Comparison of ENCODE assay signal across 8 cellular contexts in genomic region chr19:38851622-38852230, GRCh38. TPM values are rescaled to one million over a fixed set of nuclear protein-coding genes. Genes with fewer than 3 reads are reported as not detected.
DNase-seq lines count a peak whose midpoint lies in the region; ATAC-seq and TF ChIP-seq lines count a peak whose summit lies in the region.

No MANE protein-coding gene starts in this region.

- no peaks in the 10 kb centered on the region for H3K27me3 ChIP-seq in endodermal cell (ENCODE audit: control insufficient read depth, insufficient read depth, low read length, poor library complexity, severe bottlenecking)

- TF ChIP-seq CTCF in endodermal cell (conservative IDR thresholded peaks at IDR 0.05), result no peak

- peak overlapping the region; percentile 86 for H3K4me3 ChIP-seq in endodermal cell (ENCODE audit: low read length)
- peak overlapping the region; percentile 76 for H3K4me3 ChIP-seq in mesodermal cell (ENCODE audit: extremely low read depth, insufficient read depth, low read length, poor library complexity, severe bottlenecking)

- H3K4me1 Mint-ChIP-seq in endodermal cell, result peaks cover 17% of the 10 kb centered on the region

- peak overlapping the region; percentile 87 for H3K27ac ChIP-seq in endodermal cell (ENCODE audit: low read depth, low read length)
- peak overlapping the region; percentile 96 for H3K27ac ChIP-seq in mesodermal cell (ENCODE audit: low read depth, low read length, severe bottlenecking)

- H3K9me3 Mint-ChIP-seq in endodermal cell, result peaks cover 17% of the 10 kb centered on the region

- H3K36me3 Mint-ChIP-seq in endodermal cell (ENCODE audit: low read depth), result peaks cover 22% of the 10 kb centered on the region

- H3K36me3 ChIP-seq in endodermal cell (ENCODE audit: control insufficient read depth, insufficient read depth, low read length) (peaks cover 19% of the 10 kb centered on the region), mesodermal cell (ENCODE audit: control insufficient read depth, insufficient read depth, low read length) (peaks cover 22% of the 10 kb centered on the region)

- peak; percentile 70 for TF ChIP-seq POLR2A in GM15510 (IDR thresholded peaks at IDR 0.05; ENCODE audit: borderline replicate concordance, extremely low read depth, insufficient read length)

- WGBS in endodermal cell (ENCODE audit: insufficient coverage in 1 of 2, insufficient read length in 1 of 2), 2 experiments, result 2 to 15% methylated on average over 12 to 64 of the region's 67 CpGs
- 5 to 7% methylated on average over 22 to 35 of the region's 67 CpGs for WGBS in mesodermal cell (ENCODE audit: insufficient coverage in 2 of 2), 2 experiments

- DNase-seq in HUDEP-2 (lab: John Stamatoyannopoulos, UW; ENCODE audit: unreplicated experiment in 76 of 76), result peak in 75 of 76 experiments; percentile 42 to 98 (median 91)
- DNase-seq in NOMO-1 treated with DMSO at 0.1 percent for 48 hours (lab: John Stamatoyannopoulos, UW; ENCODE audit: unreplicated experiment), result peak; percentile 86
- DNase-seq in activated CD8-positive, alpha-beta memory T cell treated with anti-CD3 and anti-CD28 coated beads, Interleukin-2, amount 50 U/mL, for 24 hours (ENCODE audit: extremely low read depth), result peak; percentile 67
- peak; percentile 95 for DNase-seq in endodermal cell
- DNase-seq in stimulated activated CD8-positive, alpha-beta memory T cell treated with anti-CD3 and anti-CD28 coated beads, Interleukin-12 subunit alpha, Interleukin-12 subunit beta, amount 100 ng/mL, for 4 hours (ENCODE audit: low read depth), result peak; percentile 83

- H3K4me3 Mint-ChIP-seq in endodermal cell, result peak overlapping the region; percentile 85

- no peak for ATAC-seq in GM21367 (IDR thresholded peaks at IDR 0.05; ENCODE audit: unreplicated experiment)

- no peaks in the 10 kb centered on the region for H3K9me3 ChIP-seq in endodermal cell (ENCODE audit: control insufficient read depth, low read length)
- peaks cover under 1% of the 10 kb centered on the region for H3K9me3 ChIP-seq in mesodermal cell (ENCODE audit: control insufficient read depth, low read length)

- peak overlapping the region; percentile 99 for H3K27ac Mint-ChIP-seq in endodermal cell

- peak overlapping the region; percentile 95 for H3K9ac ChIP-seq in endodermal cell (ENCODE audit: extremely low read depth, low read length, poor library complexity, severe bottlenecking)

- peaks cover 8% of the 10 kb centered on the region for H3K4me1 ChIP-seq in endodermal cell (ENCODE audit: control insufficient read depth, insufficient read depth, low read length)
- peaks cover 21% of the 10 kb centered on the region for H3K4me1 ChIP-seq in mesodermal cell (ENCODE audit: control insufficient read depth, insufficient read depth, low read length, poor library complexity, severe bottlenecking)

- H3K27me3 Mint-ChIP-seq in endodermal cell (ENCODE audit: insufficient read depth), result no peaks in the 10 kb centered on the region

RNA-seq across cellular contexts. Expression of gene HNRNPL, which starts 1.9 kb away (rescaled TPM):
- total RNA-seq in endodermal cell, result 100 to 1,000 TPM; 607 to 646 TPM
- 602 TPM for polyA plus RNA-seq in endodermal cell (2013, experiment 1 of 2)
- 584 TPM for polyA plus RNA-seq in endodermal cell (2013, experiment 2 of 2)
- polyA plus RNA-seq in mesodermal cell (2013, experiment 1 of 2), result 472 TPM
- 471 TPM for polyA plus RNA-seq in mesodermal cell (2013, experiment 2 of 2)

RNA-seq across cellular contexts. Expression of gene ECH1, which starts 20.1 kb away (rescaled TPM):
- total RNA-seq in endodermal cell, result 100 to 1,000 TPM; 114 to 129 TPM
- polyA plus RNA-seq in endodermal cell (2013, experiment 1 of 2), result 72.3 TPM
- 68.9 TPM for polyA plus RNA-seq in endodermal cell (2013, experiment 2 of 2)
- 74.5 TPM for polyA plus RNA-seq in mesodermal cell (2013, experiment 1 of 2)
- 66.4 TPM for polyA plus RNA-seq in mesodermal cell (2013, experiment 2 of 2)

RNA-seq across cellular contexts. Expression of gene RINL, which starts 26.3 kb away (rescaled TPM):
- total RNA-seq in endodermal cell, result 1 to 10 TPM; 4.8 to 6.7 TPM
- polyA plus RNA-seq in endodermal cell (2013, experiment 1 of 2), result 1.7 TPM
- 1.9 TPM for polyA plus RNA-seq in endodermal cell (2013, experiment 2 of 2)
- 1.9 TPM for polyA plus RNA-seq in mesodermal cell (2013, experiment 1 of 2)
- 2.1 TPM for polyA plus RNA-seq in mesodermal cell (2013, experiment 2 of 2)

RNA-seq across cellular contexts. Expression of gene LGALS4, which starts 39.0 kb away (rescaled TPM):
- total RNA-seq in endodermal cell, result under 1 TPM; 0.49 to 0.84 TPM
- polyA plus RNA-seq in endodermal cell (2013, experiment 1 of 2), result 0.50 TPM
- 0.29 TPM for polyA plus RNA-seq in endodermal cell (2013, experiment 2 of 2)
- polyA plus RNA-seq in mesodermal cell (2013, experiment 1 of 2), result 1.2 TPM
- polyA plus RNA-seq in mesodermal cell (2013, experiment 2 of 2), result 0.91 TPM

RNA-seq across cellular contexts. Expression of gene SIRT2, which starts 47.7 kb away (rescaled TPM):
- 10 to 100 TPM; 10.4 to 13.7 TPM for total RNA-seq in endodermal cell
- polyA plus RNA-seq in endodermal cell (2013, experiment 1 of 2), result 30.3 TPM
- polyA plus RNA-seq in endodermal cell (2013, experiment 2 of 2), result 23.5 TPM
- 30.0 TPM for polyA plus RNA-seq in mesodermal cell (2013, experiment 1 of 2)
- polyA plus RNA-seq in mesodermal cell (2013, experiment 2 of 2), result 33.2 TPM
